In genomic region chr17:73969956-73970355, GRCh38 we compare ENCODE assay signal across 13 cellular contexts.
A peak's percentile ranks its signal among the peaks of the same experiment; 100 is the strongest.
DNase-seq lines count a peak whose midpoint lies in the region; FAIRE-seq and TF ChIP-seq lines count a peak whose summit lies in the region.
"Had no signal": no experiment of that assay in that cellular context is flagged by ENCODE, and none has a peak within 500 bp of the region (broad histone marks: within the 10 kb centered on the region; RNA-seq: fewer than 3 reads in every experiment).

No MANE protein-coding gene starts in this region.

- DNase-seq in A673 (ENCODE audit: low spot score) (peak; percentile 22), KG1 (lab: John Stamatoyannopoulos, UW) (peak; percentile 33), T47D (ENCODE audit: low read depth in 1 of 2, low spot score in 1 of 2) (peak; percentile 32 to 48), midbrain (lab: John Stamatoyannopoulos, UW) (peak; percentile 25), GM12892 (ENCODE audit: insufficient read length) (no peak), DMS 273 (lab: John Stamatoyannopoulos, UW; ENCODE audit: unreplicated experiment) (no peak)
- no peak for DNase-seq in activated naive CD4-positive, alpha-beta T cell treated with Interleukin-2 at 50 U/mL for 16 hours
- no peak for DNase-seq in activated T-cell treated with anti-CD3 and anti-CD28 coated beads, Interleukin-2, amount 50 U/mL, for 1 hour
- DNase-seq: activated CD4-positive, alpha-beta T cell treated with anti-CD3 and anti-CD28 coated beads for 36 hours; activated T-cell treated with anti-CD3 and anti-CD28 coated beads, Interleukin-2, amount 50 U/mL, for 48 hours; NCI-H2171; ovary; stimulated activated CD8-positive, alpha-beta memory T cell treated with anti-CD3 and anti-CD28 coated beads, Interleukin-4, amount 100 ng/mL, for 48 hours had no signal

- no peak for TF ChIP-seq CTCF in A673 (conservative IDR thresholded peaks at IDR 0.05; ENCODE audit: low read depth, low read length)

- in situ Hi-C loops in T47D (cut with HindIII; ENCODE audit: low pct_unique_long_range_greater_than_20kb, low sequenced_read_pairs), result no loop called here

- H3K27ac ChIP-seq in A673 (ENCODE audit: low read depth, low read length, poor library complexity, severe bottlenecking), result no peak overlapping the region
- H3K27ac ChIP-seq: ovary had no signal

- POLR2A ChIA-PET in A673 (lab: Charles Lee; ENCODE audit: low non-redundant PET), result no interaction called here

- intact Hi-C loops in A673 (cut with micrococcal nuclease; ENCODE audit: unreplicated experiment), result no loop called here

- FAIRE-seq in GM12892 (lab: Jason Lieb, UNC), result no peak

- no TSS peak for BruUV-seq in A673 (replicated peaks; lab: Mats Ljungman, UMichigan)

- peaks cover 21% of the 10 kb centered on the region for H3K27me3 ChIP-seq in A673 (replicated peaks; ENCODE audit: insufficient read depth, low read depth, low read length, poor library complexity)
- H3K27me3 ChIP-seq: ovary had no signal

- H3K4me1 ChIP-seq in A673 (ENCODE audit: insufficient read depth, low read length, poor library complexity, severe bottlenecking), result no peaks in the 10 kb centered on the region

- no peaks in the 10 kb centered on the region for H3K36me3 ChIP-seq in A673 (ENCODE audit: insufficient read depth, low read length, poor library complexity, severe bottlenecking)
- H3K36me3 ChIP-seq: ovary had no signal

- CTCF ChIA-PET in A673 (lab: Charles Lee), result no interaction called here

- no peak for TF ChIP-seq POLR2A in GM12892 (IDR thresholded peaks at IDR 0.05; ENCODE audit: low read depth, low read length)

- no peak overlapping the region for H3K4me3 ChIP-seq in A673 (ENCODE audit: low read depth, low read length, poor library complexity, severe bottlenecking)
- H3K4me3 ChIP-seq: ovary had no signal

- peaks cover 2% of the 10 kb centered on the region for H3K9me3 ChIP-seq in A673 (ENCODE audit: low read depth, low read length, poor library complexity, severe bottlenecking)
- H3K9me3 ChIP-seq: ovary had no signal

Comparison
In these comparisons a context has a peak if more than half of its experiments do, and no peak if none do; other contexts are left out.
1. DNase-seq: peak in A673 (single experiment), KG1 (single experiment), T47D (2 of 2) and midbrain (single experiment); none in GM12892 (single experiment), DMS 273 (single experiment), activated naive CD4-positive, alpha-beta T cell treated with Interleukin-2 at 50 U/mL for 16 hours (single experiment) and activated T-cell treated with anti-CD3 and anti-CD28 coated beads, Interleukin-2, amount 50 U/mL, for 1 hour (single experiment).